In genomic region chr10:93462371-93462770, GRCh38 we compare ENCODE assay signal across 11 cellular contexts. TPM values are rescaled to one million over a fixed set of nuclear protein-coding genes. Genes with fewer than 3 reads are reported as not detected.
DNase-seq lines count a peak whose midpoint lies in the region; ATAC-seq, FAIRE-seq and TF ChIP-seq lines count a peak whose summit lies in the region.
"Had no signal": no experiment of that assay in that cellular context is flagged by ENCODE, and none has a peak within 500 bp of the region (broad histone marks: within the 10 kb centered on the region; RNA-seq: fewer than 3 reads in every experiment).

No MANE protein-coding gene starts in this region.

- peak overlapping the region; percentile 86 for H3K27ac Mint-ChIP-seq in activated CD4-positive, alpha-beta memory T cell treated with anti-CD3 and anti-CD28 coated beads for 36 hours
- peak overlapping the region; percentile 79 for H3K27ac Mint-ChIP-seq in stimulated activated effector memory CD8-positive, alpha-beta T cell treated with anti-CD3 and anti-CD28 coated beads, Interleukin-12 subunit alpha, Interleukin-12 subunit beta, amount 100 ng/mL, for 72 hours
- H3K27ac Mint-ChIP-seq in effector memory CD8-positive, alpha-beta T cell, result peak overlapping the region in 1 of 2 donors; percentile 68

- no peak overlapping the region for H3K4me3 ChIP-seq in gastroesophageal sphincter

- H3K4me3 Mint-ChIP-seq in activated CD4-positive, alpha-beta memory T cell treated with anti-CD3 and anti-CD28 coated beads for 36 hours, result no peak overlapping the region
- H3K4me3 Mint-ChIP-seq in stimulated activated effector memory CD8-positive, alpha-beta T cell treated with anti-CD3 and anti-CD28 coated beads, Interleukin-12 subunit alpha, Interleukin-12 subunit beta, amount 100 ng/mL, for 72 hours, result no peak overlapping the region
- H3K4me3 Mint-ChIP-seq in effector memory CD8-positive, alpha-beta T cell, result no peak overlapping the region

- H3K36me3 ChIP-seq in gastroesophageal sphincter, result no peaks in the 10 kb centered on the region

- CTCF ChIA-PET in activated CD4-positive, alpha-beta memory T cell treated with anti-CD3 and anti-CD28 coated beads for 36 hours (lab: Charles Lee), result interaction anchor here (0.6 to 5.3 kb wide), 6 partner anchors 9 to 91 kb away, joined by 3 to 65 read pairs (median 5); partner anchors contain the start of gene MYOF

- peak overlapping the region; percentile 64 to 95 (median 86) for H3K27ac ChIP-seq in gastroesophageal sphincter

- DNase-seq in ELR (ENCODE audit: low read depth), result peak; percentile 38
- no peak for DNase-seq in activated CD4-positive, alpha-beta memory T cell treated with anti-CD3 and anti-CD28 coated beads for 36 hours
- no peak for DNase-seq in stimulated activated effector memory CD8-positive, alpha-beta T cell treated with anti-CD3 and anti-CD28 coated beads, Interleukin-12 subunit alpha, Interleukin-12 subunit beta, amount 100 ng/mL, for 72 hours (ENCODE audit: low spot score in 2 of 2)
- DNase-seq in GM19239 (ENCODE audit: insufficient read length, low spot score), result no peak
- DNase-seq in inferior parietal cortex (ENCODE audit: extremely low spot score), result no peak
- DNase-seq in effector memory CD8-positive, alpha-beta T cell, result no peak

- no peak for TF ChIP-seq CTCF in gastroesophageal sphincter (IDR thresholded peaks at IDR 0.05)

- peaks cover 6% of the 10 kb centered on the region for H3K36me3 Mint-ChIP-seq in activated CD4-positive, alpha-beta memory T cell treated with anti-CD3 and anti-CD28 coated beads for 36 hours
- H3K36me3 Mint-ChIP-seq in stimulated activated effector memory CD8-positive, alpha-beta T cell treated with anti-CD3 and anti-CD28 coated beads, Interleukin-12 subunit alpha, Interleukin-12 subunit beta, amount 100 ng/mL, for 72 hours, result no peaks in the 10 kb centered on the region
- no peaks in the 10 kb centered on the region for H3K36me3 Mint-ChIP-seq in effector memory CD8-positive, alpha-beta T cell (ENCODE audit: insufficient read depth)
- H3K36me3 Mint-ChIP-seq: T-cell had no signal

- no peak for TF ChIP-seq EP300 in gastroesophageal sphincter (IDR thresholded peaks at IDR 0.05)

- intact Hi-C loops in activated CD4-positive, alpha-beta memory T cell treated with anti-CD3 and anti-CD28 coated beads for 36 hours (cut with micrococcal nuclease), result no loop called here

- TF ChIP-seq POLR2A in gastroesophageal sphincter (IDR thresholded peaks at IDR 0.05), result no peak

- H3K4me1 Mint-ChIP-seq in activated CD4-positive, alpha-beta memory T cell treated with anti-CD3 and anti-CD28 coated beads for 36 hours (ENCODE audit: low read depth), result peaks cover 35% of the 10 kb centered on the region
- H3K4me1 Mint-ChIP-seq in stimulated activated effector memory CD8-positive, alpha-beta T cell treated with anti-CD3 and anti-CD28 coated beads, Interleukin-12 subunit alpha, Interleukin-12 subunit beta, amount 100 ng/mL, for 72 hours, result peaks cover 28% of the 10 kb centered on the region
- H3K4me1 Mint-ChIP-seq in effector memory CD8-positive, alpha-beta T cell (ENCODE audit: low read depth in 2 of 2), result peaks cover 5 to 7% of the 10 kb centered on the region in 2 donors

- H3K4me1 ChIP-seq in gastroesophageal sphincter, result peaks cover 31 to 94% (median 66%) of the 10 kb centered on the region in 3 donors

- FAIRE-seq in GM19239 (lab: Jason Lieb, UNC), result no peak
- FAIRE-seq: islet of Langerhans had no signal

- POLR2A ChIA-PET in activated CD4-positive, alpha-beta memory T cell treated with anti-CD3 and anti-CD28 coated beads for 36 hours (lab: Charles Lee), result interaction anchor here (1.3 to 2.7 kb wide), 3 partner anchors 20 to 82 kb away, joined by 6 to 24 read pairs (median 17); partner anchors contain the start of gene MYOF

- WGBS in gastroesophageal sphincter (ENCODE audit: low coverage in 1 of 2), 2 donors, result 15 to 29% methylated on average over 2 of the region's 2 CpGs

- H3K27me3 ChIP-seq in gastroesophageal sphincter, result no peaks in the 10 kb centered on the region

- H3K9me3 ChIP-seq in gastroesophageal sphincter, result no peaks in the 10 kb centered on the region

- no peak for ATAC-seq in gastroesophageal sphincter
- no peak for ATAC-seq in stimulated activated effector memory CD8-positive, alpha-beta T cell treated with anti-CD3 and anti-CD28 coated beads, Interleukin-12 subunit alpha, Interleukin-12 subunit beta, amount 100 ng/mL, for 72 hours
- no peak for ATAC-seq in GM21515 (IDR thresholded peaks at IDR 0.05; ENCODE audit: unreplicated experiment)
- ATAC-seq in effector memory CD8-positive, alpha-beta T cell (replicated peaks), result no peak

- H3K9me3 Mint-ChIP-seq in activated CD4-positive, alpha-beta memory T cell treated with anti-CD3 and anti-CD28 coated beads for 36 hours, result no peaks in the 10 kb centered on the region
- H3K9me3 Mint-ChIP-seq in stimulated activated effector memory CD8-positive, alpha-beta T cell treated with anti-CD3 and anti-CD28 coated beads, Interleukin-12 subunit alpha, Interleukin-12 subunit beta, amount 100 ng/mL, for 72 hours, result no peaks in the 10 kb centered on the region
- H3K9me3 Mint-ChIP-seq in effector memory CD8-positive, alpha-beta T cell, result no peaks in the 10 kb centered on the region
- H3K9me3 Mint-ChIP-seq: central memory CD8-positive, alpha-beta T cell; T-cell had no signal

- no peaks in the 10 kb centered on the region for H3K27me3 Mint-ChIP-seq in activated CD4-positive, alpha-beta memory T cell treated with anti-CD3 and anti-CD28 coated beads for 36 hours
- peaks cover 6 to 20% of the 10 kb centered on the region in 2 donors for H3K27me3 Mint-ChIP-seq in effector memory CD8-positive, alpha-beta T cell
- H3K27me3 Mint-ChIP-seq: T-cell had no signal

RNA-seq across cellular contexts. Expression of gene MYOF, which starts 19.8 kb away (rescaled TPM):
- total RNA-seq in activated CD4-positive, alpha-beta memory T cell treated with anti-CD3 and anti-CD28 coated beads for 36 hours, result 10 to 100 TPM; 49.3 to 49.7 TPM
- total RNA-seq in gastroesophageal sphincter, result 100 to 1,000 TPM in 3 of 4 donors, 10 to 100 TPM in 1; 98.0 to 157 (median 126) TPM

RNA-seq across cellular contexts. Expression of gene CEP55, which starts 34.0 kb away (rescaled TPM):
- total RNA-seq in activated CD4-positive, alpha-beta memory T cell treated with anti-CD3 and anti-CD28 coated beads for 36 hours, result 10 to 100 TPM; 88.0 to 91.3 TPM
- 1 to 10 TPM in 1 of 4 donors, under 1 TPM in 2, not detected in 1; 0.13 to 3.6 (median 0.35) TPM for total RNA-seq in gastroesophageal sphincter

Comparison
In these comparisons a context has a peak if more than half of its experiments do, and no peak if none do; other contexts are left out.
1. RNA of gene CEP55, which starts 34.0 kb away (total RNA-seq): 88.0 to 91.3 TPM in activated CD4-positive, alpha-beta memory T cell treated with anti-CD3 and anti-CD28 coated beads for 36 hours; 0.13 to 3.6 TPM in gastroesophageal sphincter; every median in the first group is over 10 times any median in the second.